Comparison of ENCODE assay signal across 18 cellular contexts in genomic region chr7:145624618-145625017, GRCh38.
A peak's percentile ranks its signal among the peaks of the same experiment; 100 is the strongest.
DNase-seq lines count a peak whose midpoint lies in the region; ATAC-seq and TF ChIP-seq lines count a peak whose summit lies in the region.
"Had no signal": no experiment of that assay in that cellular context is flagged by ENCODE, and none has a peak within 500 bp of the region (broad histone marks: within the 10 kb centered on the region; RNA-seq: fewer than 3 reads in every experiment).

No MANE protein-coding gene starts in this region.

- no peaks in the 10 kb centered on the region for H3K9me2 ChIP-seq in PC-3 (replicated peaks; ENCODE audit: low read length)

- peak; percentile 93 for ATAC-seq in PC-3
- no peak for ATAC-seq in HG03095 (IDR thresholded peaks at IDR 0.05; ENCODE audit: unreplicated experiment)
- ATAC-seq in HG03045 (IDR thresholded peaks at IDR 0.05; ENCODE audit: unreplicated experiment) = no peak

- H3K9me3 ChIP-seq in PC-3 (ENCODE audit: low read length) (no peaks in the 10 kb centered on the region), osteoblast (ENCODE audit: low read depth, low read length) (no peaks in the 10 kb centered on the region)
- H3K9me3 ChIP-seq: MG63 had no signal

- no peaks in the 10 kb centered on the region for H3K27me3 ChIP-seq in PC-3 (ENCODE audit: low read length)
- H3K27me3 ChIP-seq in osteoblast (ENCODE audit: insufficient read depth, low read length) = no peaks in the 10 kb centered on the region
- H3K27me3 ChIP-seq: MG63 had no signal

- H3K4me2 ChIP-seq in PC-3 (ENCODE audit: low read length) = peak overlapping the region; percentile 76
- H3K4me2 ChIP-seq in osteoblast (ENCODE audit: insufficient read depth, low read length) = no peak overlapping the region
- H3K4me2 ChIP-seq: KMS-11 had no signal

- H2AFZ ChIP-seq in PC-3 (ENCODE audit: low read length) (peak overlapping the region; percentile 72), osteoblast (ENCODE audit: low read length) (peak overlapping the region; percentile 17)

- peak overlapping the region; percentile 84 for H3K9ac ChIP-seq in PC-3 (ENCODE audit: low read length)
- H3K9ac ChIP-seq: KMS-11 had no signal

- H3F3A ChIP-seq in PC-3 (ENCODE audit: low read length, unreplicated experiment) = no peaks in the 10 kb centered on the region

- DNase-seq in AG08395 (ENCODE audit: low spot score) (peak; percentile 7), PC-3 (peak; percentile 84), epithelial cell of prostate (ENCODE audit: low read depth, low spot score) (no peak), osteoblast (ENCODE audit: insufficient read length, low spot score, missing footprints) (no peak)
- no peak for DNase-seq in activated CD8-positive, alpha-beta memory T cell treated with anti-CD3 and anti-CD28 coated beads, Interleukin-2, amount 50 U/mL, for 4 hours
- DNase-seq: AML-193, DMS79, GOT3, MG63, NCI-H1048, NCI-H1436, NCI-H2081 treated with DMSO at 0.1 percent for 48 hours, NCI-H446 treated with DMSO at 0.1 percent for 48 hours had no signal

- BruUV-seq in PC-3 (replicated peaks; lab: Mats Ljungman, UMichigan) = no TSS peak

- H3K79me2 ChIP-seq in PC-3 (ENCODE audit: low read length) = no peaks in the 10 kb centered on the region
- H3K79me2 ChIP-seq in osteoblast (ENCODE audit: insufficient read depth, low read length) = no peaks in the 10 kb centered on the region

- H3K4me1 ChIP-seq in PC-3 (ENCODE audit: insufficient read depth, low read length) = peaks cover 27% of the 10 kb centered on the region
- H3K4me1 ChIP-seq in osteoblast (ENCODE audit: insufficient read depth, low read length) = no peaks in the 10 kb centered on the region

- TF ChIP-seq CTCF in PC-3 (conservative IDR thresholded peaks at IDR 0.05; ENCODE audit: low read depth, low read length) (no peak), osteoblast (IDR thresholded peaks at IDR 0.05; ENCODE audit: extremely low read depth, low read depth, low read length) (no peak)

- peak overlapping the region; percentile 44; the same call in 1 of the 2 replicates for H3K4me3 ChIP-seq in PC-3 (ENCODE audit: low read length)
- H3K4me3 ChIP-seq in osteoblast (ENCODE audit: insufficient read depth, low read length) = no peak overlapping the region
- H3K4me3 ChIP-seq: MG63 had no signal

- H3K36me3 ChIP-seq in PC-3 (ENCODE audit: low read depth, low read length) (no peaks in the 10 kb centered on the region), osteoblast (ENCODE audit: insufficient read depth, low read length) (no peaks in the 10 kb centered on the region)
- H3K36me3 ChIP-seq: MG63 had no signal

- peak overlapping the region; percentile 99 for H3K27ac ChIP-seq in PC-3 (ENCODE audit: low read length)
- H3K27ac ChIP-seq in epithelial cell of prostate = peak overlapping the region; percentile 22
- H3K27ac ChIP-seq in osteoblast (ENCODE audit: low read depth, low read length) = peak overlapping the region; percentile 14
- H3K27ac ChIP-seq: C4-2B, KMS-11, RWPE1 had no signal

- intact Hi-C loops in PC-3 (cut with micrococcal nuclease) = loop anchor here (1.0 kb wide), 1 partner anchor 20 kb away; no protein-coding TSS in a partner anchor

- POLR2A ChIA-PET in PC-3 (lab: Charles Lee; ENCODE audit: unreplicated experiment) = interaction anchor here (0.7 kb wide), 1 partner anchor 790 kb away, joined by 4 read pairs; no protein-coding TSS in a partner anchor

- CTCF ChIA-PET in PC-3 (lab: Charles Lee) = no interaction called here

- H4K20me1 ChIP-seq in PC-3 (ENCODE audit: low read length) = no peaks in the 10 kb centered on the region
- H4K20me1 ChIP-seq in osteoblast (ENCODE audit: insufficient read depth, low read length) = no peaks in the 10 kb centered on the region

Comparison
In these comparisons a context has a peak if more than half of its experiments do, and no peak if none do; other contexts are left out.
1. DNase-seq: peak in AG08395 (single experiment) and PC-3 (single experiment); none in epithelial cell of prostate (single experiment), osteoblast (single experiment) and activated CD8-positive, alpha-beta memory T cell treated with anti-CD3 and anti-CD28 coated beads, Interleukin-2, amount 50 U/mL, for 4 hours (single experiment).
2. H3K27ac ChIP-seq: peak in every context shown above with its lines; median percentile 99 in PC-3; 22 in epithelial cell of prostate; 14 in osteoblast.